ENCODE assay signal across 11 cellular contexts in genomic region chr21:34891610-34891943, GRCh38.
DNase-seq lines count a peak whose midpoint lies in the region; ATAC-seq and TF ChIP-seq lines count a peak whose summit lies in the region.
"Had no signal": no experiment of that assay in that cellular context is flagged by ENCODE, and none has a peak within 500 bp of the region (broad histone marks: within the 10 kb centered on the region; RNA-seq: fewer than 3 reads in every experiment).

No MANE protein-coding gene starts in this region.

- WGBS in mesenchymal stem cell, result 12% methylated on average over 8 of the region's 8 CpGs
- WGBS in transverse colon (ENCODE audit: low coverage in 1 of 2), 2 donors, result 47 to 57% methylated on average over 4 to 8 of the region's 8 CpGs

- TF ChIP-seq CTCF in astrocyte of the spinal cord (IDR thresholded peaks at IDR 0.05; ENCODE audit: low read depth, low read length), result no peak
- no peak for TF ChIP-seq CTCF in transverse colon (IDR thresholded peaks at IDR 0.05)

- no peak for DNase-seq in activated naive CD4-positive, alpha-beta T cell treated with anti-CD3 and anti-CD28 coated beads for 36 hours
- no peak for DNase-seq in activated naive CD4-positive, alpha-beta T cell treated with anti-CD3 and anti-CD28 coated beads, Interleukin-2, amount 50 U/mL, for 72 hours (ENCODE audit: low spot score in 2 of 2)
- DNase-seq in astrocyte of the spinal cord (ENCODE audit: low read depth, low spot score) (no peak), mesenchymal stem cell (no peak), transverse colon (no peak), G401 (ENCODE audit: low spot score) (no peak), NCI-H1092 treated with DMSO at 0.1 percent for 48 hours (lab: John Stamatoyannopoulos, UW) (no peak), GM19240 (ENCODE audit: insufficient read length, low spot score) (no peak)
- DNase-seq: BE2C, NCI-H524 treated with DMSO at 0.1 percent for 48 hours, posterior cingulate gyrus had no signal

- H3K4me3 Mint-ChIP-seq in activated naive CD4-positive, alpha-beta T cell treated with anti-CD3 and anti-CD28 coated beads for 36 hours, result peak overlapping the region; percentile 66

- H2AK5ac ChIP-seq in mesenchymal stem cell (ENCODE audit: low read length, severe bottlenecking), result no peak overlapping the region

- H3K27me3 ChIP-seq in mesenchymal stem cell (ENCODE audit: control insufficient read depth in 1 of 2, insufficient read depth in 1 of 2, low read length in 2 of 2), result peaks cover 0 to 9% of the 10 kb centered on the region in 2 experiments
- peaks cover 40% of the 10 kb centered on the region for H3K27me3 ChIP-seq in transverse colon

- no peaks in the 10 kb centered on the region for H3K27me3 Mint-ChIP-seq in activated naive CD4-positive, alpha-beta T cell treated with anti-CD3 and anti-CD28 coated beads for 36 hours (ENCODE audit: low read depth)

- in situ Hi-C loops in astrocyte of the spinal cord (cut with HindIII; ENCODE audit: low sequenced_read_pairs), result no loop called here
- in situ Hi-C loops in transverse colon (cut with MboI; ENCODE audit: low pct_ligation_motif_present in 1 of 4, low pct_unique_long_range_greater_than_20kb in 1 of 4, low sequenced_read_pairs in 3 of 4), result loop anchor here (5.0 to 25.0 kb wide), 5 partner anchors 321 to 1046 kb away; no protein-coding TSS in a partner anchor
- in situ Hi-C loops in G401 (cut with HindIII; ENCODE audit: low sequenced_read_pairs), result no loop called here

- H2BK5ac ChIP-seq in mesenchymal stem cell (ENCODE audit: low read depth, low read length, poor library complexity, severe bottlenecking), result no peak overlapping the region

- no peak overlapping the region for H2BK15ac ChIP-seq in mesenchymal stem cell (ENCODE audit: low read depth, poor library complexity, severe bottlenecking)

- H3K27ac ChIP-seq in mesenchymal stem cell (ENCODE audit: low read length, poor library complexity, severe bottlenecking) (no peak overlapping the region), transverse colon (peak overlapping the region in 3 of 4 donors; percentile 95 to 99 (median 97))

- no peak for TF ChIP-seq EP300 in transverse colon (IDR thresholded peaks at IDR 0.05; ENCODE audit: low read depth)

- H3K18ac ChIP-seq in mesenchymal stem cell (ENCODE audit: low read depth in 1 of 2, low read length in 2 of 2), result peak overlapping the region; percentile 31 to 76

- peak overlapping the region; percentile 100 for H3K9ac ChIP-seq in mesenchymal stem cell (ENCODE audit: low read length)

- H4K8ac ChIP-seq in mesenchymal stem cell (ENCODE audit: low read length), result no peak overlapping the region

- H3K4me1 Mint-ChIP-seq in activated naive CD4-positive, alpha-beta T cell treated with anti-CD3 and anti-CD28 coated beads for 36 hours (ENCODE audit: low read depth), result peaks cover 41% of the 10 kb centered on the region

- H3K9me3 ChIP-seq in mesenchymal stem cell (ENCODE audit: control insufficient read depth, low read length) (no peaks in the 10 kb centered on the region), transverse colon (no peaks in the 10 kb centered on the region)
- H3K9me3 ChIP-seq: BE2C had no signal

- H2BK12ac ChIP-seq in mesenchymal stem cell (ENCODE audit: low read length in 2 of 2), result no peak overlapping the region

- no peak for TF ChIP-seq POLR2A in transverse colon (IDR thresholded peaks at IDR 0.05)

- no peak for ATAC-seq in activated naive CD4-positive, alpha-beta T cell treated with anti-CD3 and anti-CD28 coated beads, Interleukin-2, amount 50 U/mL, for 72 hours

- no peak overlapping the region for H3K14ac ChIP-seq in mesenchymal stem cell (ENCODE audit: low read length in 2 of 2)

- H3K4ac ChIP-seq in mesenchymal stem cell (ENCODE audit: low read depth in 1 of 2, low read length in 2 of 2), result no peak overlapping the region

- H2AFZ ChIP-seq in mesenchymal stem cell (ENCODE audit: low read depth, low read length), result no peak overlapping the region

- peak overlapping the region; percentile 97 for H3K4me2 ChIP-seq in mesenchymal stem cell (ENCODE audit: low read length, poor library complexity, severe bottlenecking)

- H4K91ac ChIP-seq in mesenchymal stem cell (ENCODE audit: low read length), result no peak overlapping the region

- H3K36me3 ChIP-seq in mesenchymal stem cell (ENCODE audit: control insufficient read depth in 1 of 2, insufficient read depth in 2 of 2, low read depth in 1 of 2, low read length in 2 of 2) (no peaks in the 10 kb centered on the region), transverse colon (no peaks in the 10 kb centered on the region)
- H3K36me3 ChIP-seq: BE2C had no signal

- H3K36me3 Mint-ChIP-seq in activated naive CD4-positive, alpha-beta T cell treated with anti-CD3 and anti-CD28 coated beads for 36 hours (ENCODE audit: low read depth), result peaks cover 7% of the 10 kb centered on the region
- peaks cover 15 to 19% of the 10 kb centered on the region in 2 donors for H3K36me3 Mint-ChIP-seq in activated naive CD4-positive, alpha-beta T cell treated with anti-CD3 and anti-CD28 coated beads, Interleukin-2, amount 50 U/mL, for 72 hours

- intact Hi-C loops in activated naive CD4-positive, alpha-beta T cell treated with anti-CD3 and anti-CD28 coated beads for 36 hours (cut with micrococcal nuclease), result loop anchor here (5.0 kb wide), 1 partner anchor 326 kb away; no protein-coding TSS in a partner anchor
- intact Hi-C loops in transverse colon (cut with DNase I; ENCODE audit: low total_unique reads), result loop anchor here (5.0 kb wide), 2 partner anchors 156 to 506 kb away; partner anchors contain the start of gene RUNX1

- H3K4me3 ChIP-seq in astrocyte of the spinal cord (ENCODE audit: low read depth, low read length), result peak overlapping the region; percentile 43
- H3K4me3 ChIP-seq in mesenchymal stem cell (ENCODE audit: insufficient read depth in 1 of 2, low read depth in 1 of 2, low read length in 2 of 2), result peak overlapping the region in 1 of 2 experiments; percentile 85
- peak overlapping the region in 2 of 4 donors; percentile 71 to 76 for H3K4me3 ChIP-seq in transverse colon

- no peak overlapping the region for H3K23ac ChIP-seq in mesenchymal stem cell (ENCODE audit: low read length in 2 of 2)

- H3K9me3 Mint-ChIP-seq in activated naive CD4-positive, alpha-beta T cell treated with anti-CD3 and anti-CD28 coated beads for 36 hours, result no peaks in the 10 kb centered on the region
- peaks cover 5 to 7% of the 10 kb centered on the region in 2 donors for H3K9me3 Mint-ChIP-seq in activated naive CD4-positive, alpha-beta T cell treated with anti-CD3 and anti-CD28 coated beads, Interleukin-2, amount 50 U/mL, for 72 hours

- H3K4me1 ChIP-seq in mesenchymal stem cell (ENCODE audit: control insufficient read depth, insufficient read depth, low read depth, low read length) (peaks cover 11% of the 10 kb centered on the region), transverse colon (peaks cover 0 to 26% (median 10%) of the 10 kb centered on the region in 4 donors)
- H3K4me1 ChIP-seq: BE2C had no signal

- no peak overlapping the region for H2BK120ac ChIP-seq in mesenchymal stem cell (ENCODE audit: low read depth, low read length)

- CTCF ChIA-PET in activated naive CD4-positive, alpha-beta T cell treated with anti-CD3 and anti-CD28 coated beads for 36 hours (lab: Charles Lee), result interaction anchor here (0.8 to 4.5 kb wide), 7 partner anchors 43 to 509 kb away, joined by 3 to 24 read pairs (median 12); no protein-coding TSS in a partner anchor

- peaks cover 2% of the 10 kb centered on the region for H3K79me1 ChIP-seq in mesenchymal stem cell (replicated peaks; ENCODE audit: low read length, poor library complexity, severe bottlenecking)

- H3K27ac Mint-ChIP-seq in activated naive CD4-positive, alpha-beta T cell treated with anti-CD3 and anti-CD28 coated beads for 36 hours, result peak overlapping the region; percentile 76
- peak overlapping the region in 1 of 2 donors; percentile 99 for H3K27ac Mint-ChIP-seq in activated naive CD4-positive, alpha-beta T cell treated with anti-CD3 and anti-CD28 coated beads, Interleukin-2, amount 50 U/mL, for 72 hours

Comparison
In these comparisons a context has a peak if more than half of its experiments do, and no peak if none do; other contexts are left out.
1. in situ Hi-C loops: an anchor here in transverse colon (5.0 to 25.0 kb wide); none called in astrocyte of the spinal cord and G401.